Comparison of ENCODE assay signal across 3 cellular contexts in genomic region chr4:152503606-152504290, GRCh38.
TF ChIP-seq lines count a peak whose summit lies in the region.

No MANE protein-coding gene starts in this region.

TF ChIP-seq in GM23338, 12 proteins besides CTCF, POLR2A, EP300 and RAD21 (continued from another document and continues in another):
- TF ChIP-seq, protein P1, sequence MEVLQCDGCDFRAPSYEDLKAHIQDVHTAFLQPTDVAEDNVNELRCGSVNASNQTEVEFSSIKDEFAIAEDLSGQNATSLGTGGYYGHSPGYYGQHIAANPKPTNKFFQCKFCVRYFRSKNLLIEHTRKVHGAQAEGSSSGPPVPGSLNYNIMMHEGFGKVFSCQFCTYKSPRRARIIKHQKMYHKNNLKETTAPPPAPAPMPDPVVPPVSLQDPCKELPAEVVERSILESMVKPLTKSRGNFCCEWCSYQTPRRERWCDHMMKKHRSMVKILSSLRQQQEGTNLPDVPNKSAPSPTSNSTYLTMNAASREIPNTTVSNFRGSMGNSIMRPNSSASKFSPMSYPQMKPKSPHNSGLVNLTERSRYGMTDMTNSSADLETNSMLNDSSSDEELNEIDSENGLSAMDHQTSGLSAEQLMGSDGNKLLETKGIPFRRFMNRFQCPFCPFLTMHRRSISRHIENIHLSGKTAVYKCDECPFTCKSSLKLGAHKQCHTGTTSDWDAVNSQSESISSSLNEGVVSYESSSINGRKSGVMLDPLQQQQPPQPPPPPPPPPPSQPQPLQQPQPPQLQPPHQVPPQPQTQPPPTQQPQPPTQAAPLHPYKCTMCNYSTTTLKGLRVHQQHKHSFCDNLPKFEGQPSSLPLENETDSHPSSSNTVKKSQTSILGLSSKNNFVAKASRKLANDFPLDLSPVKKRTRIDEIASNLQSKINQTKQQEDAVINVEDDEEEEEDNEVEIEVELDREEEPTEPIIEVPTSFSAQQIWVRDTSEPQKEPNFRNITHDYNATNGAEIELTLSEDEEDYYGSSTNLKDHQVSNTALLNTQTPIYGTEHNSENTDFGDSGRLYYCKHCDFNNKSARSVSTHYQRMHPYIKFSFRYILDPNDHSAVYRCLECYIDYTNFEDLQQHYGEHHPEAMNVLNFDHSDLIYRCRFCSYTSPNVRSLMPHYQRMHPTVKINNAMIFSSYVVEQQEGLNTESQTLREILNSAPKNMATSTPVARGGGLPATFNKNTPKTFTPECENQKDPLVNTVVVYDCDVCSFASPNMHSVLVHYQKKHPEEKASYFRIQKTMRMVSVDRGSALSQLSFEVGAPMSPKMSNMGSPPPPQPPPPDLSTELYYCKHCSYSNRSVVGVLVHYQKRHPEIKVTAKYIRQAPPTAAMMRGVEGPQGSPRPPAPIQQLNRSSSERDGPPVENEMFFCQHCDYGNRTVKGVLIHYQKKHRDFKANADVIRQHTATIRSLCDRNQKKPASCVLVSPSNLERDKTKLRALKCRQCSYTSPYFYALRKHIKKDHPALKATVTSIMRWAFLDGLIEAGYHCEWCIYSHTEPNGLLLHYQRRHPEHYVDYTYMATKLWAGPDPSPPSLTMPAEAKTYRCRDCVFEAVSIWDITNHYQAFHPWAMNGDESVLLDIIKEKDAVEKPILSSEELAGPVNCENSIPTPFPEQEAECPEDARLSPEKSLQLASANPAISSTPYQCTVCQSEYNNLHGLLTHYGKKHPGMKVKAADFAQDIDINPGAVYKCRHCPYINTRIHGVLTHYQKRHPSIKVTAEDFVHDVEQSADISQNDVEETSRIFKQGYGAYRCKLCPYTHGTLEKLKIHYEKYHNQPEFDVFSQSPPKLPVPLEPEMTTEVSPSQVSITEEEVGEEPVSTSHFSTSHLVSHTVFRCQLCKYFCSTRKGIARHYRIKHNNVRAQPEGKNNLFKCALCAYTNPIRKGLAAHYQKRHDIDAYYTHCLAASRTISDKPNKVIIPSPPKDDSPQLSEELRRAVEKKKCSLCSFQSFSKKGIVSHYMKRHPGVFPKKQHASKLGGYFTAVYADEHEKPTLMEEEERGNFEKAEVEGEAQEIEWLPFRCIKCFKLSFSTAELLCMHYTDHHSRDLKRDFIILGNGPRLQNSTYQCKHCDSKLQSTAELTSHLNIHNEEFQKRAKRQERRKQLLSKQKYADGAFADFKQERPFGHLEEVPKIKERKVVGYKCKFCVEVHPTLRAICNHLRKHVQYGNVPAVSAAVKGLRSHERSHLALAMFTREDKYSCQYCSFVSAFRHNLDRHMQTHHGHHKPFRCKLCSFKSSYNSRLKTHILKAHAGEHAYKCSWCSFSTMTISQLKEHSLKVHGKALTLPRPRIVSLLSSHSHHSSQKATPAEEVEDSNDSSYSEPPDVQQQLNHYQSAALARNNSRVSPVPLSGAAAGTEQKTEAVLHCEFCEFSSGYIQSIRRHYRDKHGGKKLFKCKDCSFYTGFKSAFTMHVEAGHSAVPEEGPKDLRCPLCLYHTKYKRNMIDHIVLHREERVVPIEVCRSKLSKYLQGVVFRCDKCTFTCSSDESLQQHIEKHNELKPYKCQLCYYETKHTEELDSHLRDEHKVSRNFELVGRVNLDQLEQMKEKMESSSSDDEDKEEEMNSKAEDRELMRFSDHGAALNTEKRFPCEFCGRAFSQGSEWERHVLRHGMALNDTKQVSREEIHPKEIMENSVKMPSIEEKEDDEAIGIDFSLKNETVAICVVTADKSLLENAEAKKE (CRISPR knock-in tag; IDR thresholded peaks at IDR 0.05), result no peak
- no peak for TF ChIP-seq CREB1 (CRISPR knock-in tag; IDR thresholded peaks at IDR 0.05; ENCODE audit: low read depth)

TF ChIP-seq in WTC11, 78 proteins besides CTCF, POLR2A, EP300 and RAD21 (continues in another document):
- no peak for TF ChIP-seq ZNF425 (CRISPR knock-in tag; conservative IDR thresholded peaks at IDR 0.05)
- TF ChIP-seq KAT7 (CRISPR knock-in tag; IDR thresholded peaks at IDR 0.05; ENCODE audit: borderline replicate concordance), result no peak
- no peak for TF ChIP-seq SMAD4 (CRISPR knock-in tag; IDR thresholded peaks at IDR 0.05)
- no peak for TF ChIP-seq JUN (CRISPR knock-in tag; IDR thresholded peaks at IDR 0.05)
- TF ChIP-seq NR2C2 (CRISPR knock-in tag; IDR thresholded peaks at IDR 0.05), result no peak
- no peak for TF ChIP-seq TEAD4 (CRISPR knock-in tag; IDR thresholded peaks at IDR 0.05)
- TF ChIP-seq, protein P2, sequence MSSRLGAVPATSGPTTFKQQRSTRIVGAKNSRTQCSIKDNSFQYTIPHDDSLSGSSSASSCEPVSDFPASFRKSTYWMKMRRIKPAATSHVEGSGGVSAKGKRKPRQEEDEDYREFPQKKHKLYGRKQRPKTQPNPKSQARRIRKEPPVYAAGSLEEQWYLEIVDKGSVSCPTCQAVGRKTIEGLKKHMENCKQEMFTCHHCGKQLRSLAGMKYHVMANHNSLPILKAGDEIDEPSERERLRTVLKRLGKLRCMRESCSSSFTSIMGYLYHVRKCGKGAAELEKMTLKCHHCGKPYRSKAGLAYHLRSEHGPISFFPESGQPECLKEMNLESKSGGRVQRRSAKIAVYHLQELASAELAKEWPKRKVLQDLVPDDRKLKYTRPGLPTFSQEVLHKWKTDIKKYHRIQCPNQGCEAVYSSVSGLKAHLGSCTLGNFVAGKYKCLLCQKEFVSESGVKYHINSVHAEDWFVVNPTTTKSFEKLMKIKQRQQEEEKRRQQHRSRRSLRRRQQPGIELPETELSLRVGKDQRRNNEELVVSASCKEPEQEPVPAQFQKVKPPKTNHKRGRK (CRISPR knock-in tag; IDR thresholded peaks at IDR 0.05; ENCODE audit: borderline replicate concordance), result no peak
- TF ChIP-seq NR1H2 (CRISPR knock-in tag; IDR thresholded peaks at IDR 0.05), result no peak
- TF ChIP-seq, protein P3, sequence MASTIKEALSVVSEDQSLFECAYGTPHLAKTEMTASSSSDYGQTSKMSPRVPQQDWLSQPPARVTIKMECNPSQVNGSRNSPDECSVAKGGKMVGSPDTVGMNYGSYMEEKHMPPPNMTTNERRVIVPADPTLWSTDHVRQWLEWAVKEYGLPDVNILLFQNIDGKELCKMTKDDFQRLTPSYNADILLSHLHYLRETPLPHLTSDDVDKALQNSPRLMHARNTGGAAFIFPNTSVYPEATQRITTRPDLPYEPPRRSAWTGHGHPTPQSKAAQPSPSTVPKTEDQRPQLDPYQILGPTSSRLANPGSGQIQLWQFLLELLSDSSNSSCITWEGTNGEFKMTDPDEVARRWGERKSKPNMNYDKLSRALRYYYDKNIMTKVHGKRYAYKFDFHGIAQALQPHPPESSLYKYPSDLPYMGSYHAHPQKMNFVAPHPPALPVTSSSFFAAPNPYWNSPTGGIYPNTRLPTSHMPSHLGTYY (CRISPR knock-in tag; IDR thresholded peaks at IDR 0.05), result no peak
- TF ChIP-seq, protein P4, sequence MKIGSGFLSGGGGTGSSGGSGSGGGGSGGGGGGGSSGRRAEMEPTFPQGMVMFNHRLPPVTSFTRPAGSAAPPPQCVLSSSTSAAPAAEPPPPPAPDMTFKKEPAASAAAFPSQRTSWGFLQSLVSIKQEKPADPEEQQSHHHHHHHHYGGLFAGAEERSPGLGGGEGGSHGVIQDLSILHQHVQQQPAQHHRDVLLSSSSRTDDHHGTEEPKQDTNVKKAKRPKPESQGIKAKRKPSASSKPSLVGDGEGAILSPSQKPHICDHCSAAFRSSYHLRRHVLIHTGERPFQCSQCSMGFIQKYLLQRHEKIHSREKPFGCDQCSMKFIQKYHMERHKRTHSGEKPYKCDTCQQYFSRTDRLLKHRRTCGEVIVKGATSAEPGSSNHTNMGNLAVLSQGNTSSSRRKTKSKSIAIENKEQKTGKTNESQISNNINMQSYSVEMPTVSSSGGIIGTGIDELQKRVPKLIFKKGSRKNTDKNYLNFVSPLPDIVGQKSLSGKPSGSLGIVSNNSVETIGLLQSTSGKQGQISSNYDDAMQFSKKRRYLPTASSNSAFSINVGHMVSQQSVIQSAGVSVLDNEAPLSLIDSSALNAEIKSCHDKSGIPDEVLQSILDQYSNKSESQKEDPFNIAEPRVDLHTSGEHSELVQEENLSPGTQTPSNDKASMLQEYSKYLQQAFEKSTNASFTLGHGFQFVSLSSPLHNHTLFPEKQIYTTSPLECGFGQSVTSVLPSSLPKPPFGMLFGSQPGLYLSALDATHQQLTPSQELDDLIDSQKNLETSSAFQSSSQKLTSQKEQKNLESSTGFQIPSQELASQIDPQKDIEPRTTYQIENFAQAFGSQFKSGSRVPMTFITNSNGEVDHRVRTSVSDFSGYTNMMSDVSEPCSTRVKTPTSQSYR (CRISPR knock-in tag; IDR thresholded peaks at IDR 0.05), result no peak
- TF ChIP-seq CREB1 (CRISPR knock-in tag; IDR thresholded peaks at IDR 0.05), result no peak
- no peak for TF ChIP-seq FOXP1 (CRISPR knock-in tag; IDR thresholded peaks at IDR 0.05; ENCODE audit: borderline replicate concordance)

TF ChIP-seq in endothelial cell of umbilical vein, 7 proteins besides CTCF, POLR2A, EP300 and RAD21 (continued from another document):
- TF ChIP-seq, protein P5, sequence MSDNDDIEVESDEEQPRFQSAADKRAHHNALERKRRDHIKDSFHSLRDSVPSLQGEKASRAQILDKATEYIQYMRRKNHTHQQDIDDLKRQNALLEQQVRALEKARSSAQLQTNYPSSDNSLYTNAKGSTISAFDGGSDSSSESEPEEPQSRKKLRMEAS (IDR thresholded peaks at IDR 0.05; ENCODE audit: insufficient read depth, insufficient read length), result no peak
TF ChIP-seq in endothelial cell of umbilical vein: peak in this region for 0.
